ENCODE assay signal across 12 cellular contexts in genomic region chr10:46223064-46223480, GRCh38.
DNase-seq lines count a peak whose midpoint lies in the region; ATAC-seq and TF ChIP-seq lines count a peak whose summit lies in the region.
"Had no signal": no experiment of that assay in that cellular context is flagged by ENCODE, and none has a peak within 500 bp of the region (broad histone marks: within the 10 kb centered on the region; RNA-seq: fewer than 3 reads in every experiment).

No MANE protein-coding gene starts in this region.

- H3K79me2 ChIP-seq in KMS-11 (ENCODE audit: insufficient read depth, low read depth), result no peaks in the 10 kb centered on the region

- H3K4me1 ChIP-seq in KMS-11 (ENCODE audit: low read depth, poor library complexity, severe bottlenecking), result no peaks in the 10 kb centered on the region
- H3K4me1 ChIP-seq: left lung had no signal

- ATAC-seq in HG03520 (IDR thresholded peaks at IDR 0.05; ENCODE audit: unreplicated experiment) (no peak), GM21528 (IDR thresholded peaks at IDR 0.05; ENCODE audit: low FRiP score, unreplicated experiment) (no peak)
- ATAC-seq: left lung had no signal

- H3K36me3 ChIP-seq in KMS-11 (ENCODE audit: insufficient read depth), result no peaks in the 10 kb centered on the region
- H3K36me3 ChIP-seq: left lung had no signal

- no peak overlapping the region for H3K4me3 Mint-ChIP-seq in activated naive CD8-positive, alpha-beta T cell treated with anti-CD3 and anti-CD28 coated beads for 36 hours

- H3K9ac ChIP-seq in KMS-11, result no peak overlapping the region
- H3K9ac ChIP-seq: GM23248 had no signal

- H3K27ac ChIP-seq in KMS-11, result no peak overlapping the region
- H3K27ac ChIP-seq: GM23248, left lung had no signal

- peak overlapping the region; percentile 47; the same call in 1 of the 2 replicates for H2AFZ ChIP-seq in KMS-11 (ENCODE audit: low read depth)
- H2AFZ ChIP-seq: GM23248 had no signal

- no peaks in the 10 kb centered on the region for H4K20me1 ChIP-seq in KMS-11 (ENCODE audit: insufficient read depth)

- H3K27me3 Mint-ChIP-seq in activated naive CD8-positive, alpha-beta T cell treated with anti-CD3 and anti-CD28 coated beads for 36 hours, result no peaks in the 10 kb centered on the region

- no peak overlapping the region for H3K4me3 ChIP-seq in KMS-11 (IDR thresholded peaks at IDR 0.05; ENCODE audit: insufficient read depth, low read depth, low read length)
- H3K4me3 ChIP-seq: GM23248, left lung had no signal

- peaks cover 4% of the 10 kb centered on the region for H3K36me3 Mint-ChIP-seq in activated naive CD8-positive, alpha-beta T cell treated with anti-CD3 and anti-CD28 coated beads for 36 hours

- DNase-seq in NCI-H82 (lab: John Stamatoyannopoulos, UW) (peak; percentile 5), NCI-H82 treated with DMSO at 0.1 percent for 48 hours (lab: John Stamatoyannopoulos, UW; ENCODE audit: unreplicated experiment) (no peak), Ammon's horn (ENCODE audit: low spot score) (no peak)
- no peak for DNase-seq in activated naive CD8-positive, alpha-beta T cell treated with anti-CD3 and anti-CD28 coated beads for 36 hours
- peak; percentile 39 to 45 for DNase-seq in stimulated activated CD4-positive, alpha-beta T cell treated with anti-CD3 and anti-CD28 coated beads, Interleukin-2, amount 100 ng/mL, for 24 hours
- DNase-seq: aorta, NCI-H226 had no signal

- H3K4me1 Mint-ChIP-seq in activated naive CD8-positive, alpha-beta T cell treated with anti-CD3 and anti-CD28 coated beads for 36 hours, result no peaks in the 10 kb centered on the region

- no peaks in the 10 kb centered on the region for H3K27me3 ChIP-seq in KMS-11 (ENCODE audit: insufficient read depth, low read depth)
- H3K27me3 ChIP-seq: left lung had no signal

- H3K9me3 Mint-ChIP-seq in activated naive CD8-positive, alpha-beta T cell treated with anti-CD3 and anti-CD28 coated beads for 36 hours, result no peaks in the 10 kb centered on the region

- H3K27ac Mint-ChIP-seq in activated naive CD8-positive, alpha-beta T cell treated with anti-CD3 and anti-CD28 coated beads for 36 hours, result peak overlapping the region; percentile 17

- TF ChIP-seq CTCF in KMS-11 (conservative IDR thresholded peaks at IDR 0.05; ENCODE audit: low read depth, low read length), result 0 out of 2 replicates have a peak, but pooled peaks have one; percentile 26

- no peak overlapping the region for H3K4me2 ChIP-seq in KMS-11

Comparison
In these comparisons a context has a peak if more than half of its experiments do, and no peak if none do; other contexts are left out.
1. DNase-seq: peak in NCI-H82 (single experiment) and stimulated activated CD4-positive, alpha-beta T cell treated with anti-CD3 and anti-CD28 coated beads, Interleukin-2, amount 100 ng/mL, for 24 hours (2 of 2); none in NCI-H82 treated with DMSO at 0.1 percent for 48 hours (single experiment), activated naive CD8-positive, alpha-beta T cell treated with anti-CD3 and anti-CD28 coated beads for 36 hours (single experiment) and Ammon's horn (single experiment).